In genomic region chr3:52339612-52340011, GRCh38 we compare ENCODE assay signal across 8 cellular contexts. TPM values are rescaled to one million over a fixed set of nuclear protein-coding genes. Genes with fewer than 3 reads are reported as not detected.
DNase-seq lines count a peak whose midpoint lies in the region; ATAC-seq and TF ChIP-seq lines count a peak whose summit lies in the region.

No MANE protein-coding gene starts in this region.

- H4K20me1 ChIP-seq in PC-9 (ENCODE audit: insufficient read depth): no peaks in the 10 kb centered on the region

- no peaks in the 10 kb centered on the region for H3K27me3 Mint-ChIP-seq in activated naive CD4-positive, alpha-beta T cell treated with anti-CD3 and anti-CD28 coated beads, Interleukin-2, amount 10 ng/mL, durations not matched to agents 7 days and 5 days

- H3K79me2 ChIP-seq in PC-9 (ENCODE audit: low read depth): no peaks in the 10 kb centered on the region

- H3K27me3 ChIP-seq in PC-9 (ENCODE audit: insufficient read depth, low read depth): no peaks in the 10 kb centered on the region
- no peaks in the 10 kb centered on the region for H3K27me3 ChIP-seq in cardiac muscle cell

- H3K9me2 ChIP-seq in PC-9 (ENCODE audit: insufficient read depth): no peaks in the 10 kb centered on the region

- H3K4me3 Mint-ChIP-seq in activated naive CD4-positive, alpha-beta T cell treated with anti-CD3 and anti-CD28 coated beads, Interleukin-2, amount 10 ng/mL, durations not matched to agents 7 days and 5 days: no peak overlapping the region

- POLR2A ChIA-PET in PC-9 (lab: Charles Lee; ENCODE audit: unreplicated experiment): interaction anchor here (0.5 kb wide), 1 partner anchor 300 kb away, joined by 3 read pairs; no protein-coding TSS in a partner anchor

- peak overlapping the region; percentile 9 for H3K27ac Mint-ChIP-seq in activated naive CD4-positive, alpha-beta T cell treated with anti-CD3 and anti-CD28 coated beads, Interleukin-2, amount 10 ng/mL, durations not matched to agents 7 days and 5 days

- DNase-seq in EL: peak; percentile 68
- peak; percentile 72 for DNase-seq in M059J (ENCODE audit: low read depth)
- DNase-seq in PC-9: peak; percentile 22 to 68
- peak; percentile 66 for DNase-seq in activated naive CD4-positive, alpha-beta T cell treated with anti-CD3 and anti-CD28 coated beads, Interleukin-2, amount 10 ng/mL, durations not matched to agents 7 days and 5 days
- DNase-seq in cardiac muscle cell (ENCODE audit: low read depth in 1 of 2, low spot score in 1 of 2): peak; percentile 77 to 90
- peak; percentile 59 for DNase-seq in putamen (ENCODE audit: low spot score)

- CTCF ChIA-PET in PC-9 (lab: Charles Lee): interaction anchor here (0.6 to 1.7 kb wide), 8 partner anchors 48 to 335 kb away, joined by 3 to 6 read pairs (median 4); no protein-coding TSS in a partner anchor
- CTCF ChIA-PET in activated naive CD4-positive, alpha-beta T cell treated with anti-CD3 and anti-CD28 coated beads, Interleukin-2, amount 10 ng/mL, durations not matched to agents 7 days and 5 days (lab: Charles Lee): interaction anchor here (0.6 to 8.3 kb wide), 44 partner anchors 8 to 338 kb away, joined by 3 to 125 read pairs (median 4); partner anchors contain the start of genes SEMA3G, TLR9, TWF2 and WDR82

- peaks cover 6% of the 10 kb centered on the region for H3K4me1 Mint-ChIP-seq in activated naive CD4-positive, alpha-beta T cell treated with anti-CD3 and anti-CD28 coated beads, Interleukin-2, amount 10 ng/mL, durations not matched to agents 7 days and 5 days

- H3K4me3 ChIP-seq in PC-9: no peak overlapping the region
- H3K4me3 ChIP-seq in cardiac muscle cell: no peak overlapping the region

- BruUV-seq in PC-9 (replicated peaks; lab: Mats Ljungman, UMichigan): no TSS peak

- H2AFZ ChIP-seq in PC-9: no peak overlapping the region

- no peak overlapping the region for H3K4me2 ChIP-seq in PC-9

- H3K36me3 ChIP-seq in PC-9 (ENCODE audit: low read depth): no peaks in the 10 kb centered on the region
- H3K36me3 ChIP-seq in cardiac muscle cell: no peaks in the 10 kb centered on the region

- peaks cover 7% of the 10 kb centered on the region for H3K36me3 Mint-ChIP-seq in activated naive CD4-positive, alpha-beta T cell treated with anti-CD3 and anti-CD28 coated beads, Interleukin-2, amount 10 ng/mL, durations not matched to agents 7 days and 5 days

- no peak for ATAC-seq in HG02981 (IDR thresholded peaks at IDR 0.05; ENCODE audit: unreplicated experiment)
- no peak for ATAC-seq in GM18858 (IDR thresholded peaks at IDR 0.05; ENCODE audit: unreplicated experiment)

- no peaks in the 10 kb centered on the region for H3K9me3 Mint-ChIP-seq in activated naive CD4-positive, alpha-beta T cell treated with anti-CD3 and anti-CD28 coated beads, Interleukin-2, amount 10 ng/mL, durations not matched to agents 7 days and 5 days

- intact Hi-C loops in PC-9 (cut with micrococcal nuclease; ENCODE audit: unreplicated experiment): loop anchor here (1.0 to 5.0 kb wide), 5 partner anchors 48 to 397 kb away; partner anchors contain the start of genes PARP3 and RRP9

- H3F3A ChIP-seq in PC-9 (ENCODE audit: insufficient read depth, low read depth): no peaks in the 10 kb centered on the region; the same call in none of the 2 replicates

- TF ChIP-seq CTCF in PC-9 (conservative IDR thresholded peaks at IDR 0.05) (peak; percentile 78), cardiac muscle cell (IDR thresholded peaks at IDR 0.05; ENCODE audit: low read depth, low read length) (peak; percentile 55)

- H3K4me1 ChIP-seq in PC-9 (replicated peaks; ENCODE audit: insufficient read depth) (no peaks in the 10 kb centered on the region), cardiac muscle cell (ENCODE audit: low read depth) (no peaks in the 10 kb centered on the region)

- H3K27ac ChIP-seq in PC-9: no peak overlapping the region
- no peak overlapping the region for H3K27ac ChIP-seq in cardiac muscle cell

- no peaks in the 10 kb centered on the region for H3K9me3 ChIP-seq in PC-9 (ENCODE audit: insufficient read depth, low read depth)
- H3K9me3 ChIP-seq in cardiac muscle cell (ENCODE audit: low read depth): no peaks in the 10 kb centered on the region

RNA-seq across cellular contexts. Expression of gene DNAH1, which starts 23.5 kb away (rescaled TPM):
- 0.02 and 0.52 TPM in 2 replicates for total RNA-seq in M059J (2014; rRNA removed; shearing (Covaris generic))
- total RNA-seq in PC-9 (2021): 5.9 and 6.6 TPM in 2 replicates
- total RNA-seq in cardiac muscle cell: 3.2 and 3.6 TPM in 2 replicates
- 0.81 and 1.4 TPM in 2 replicates for polyA plus RNA-seq in cardiac muscle cell

RNA-seq across cellular contexts. Expression of gene GLYCTK, which starts 52.0 kb away (rescaled TPM):
- total RNA-seq in M059J (2014; rRNA removed; shearing (Covaris generic)): 1.6 and 2.8 TPM in 2 replicates
- 8.9 and 11.1 TPM in 2 replicates for total RNA-seq in PC-9 (2021)
- 6.9 and 11.5 TPM in 2 replicates for total RNA-seq in cardiac muscle cell
- polyA plus RNA-seq in cardiac muscle cell: 1.2 and 8.6 TPM in 2 replicates
